Comparison of ENCODE assay signal across 2 cellular contexts in the genomic region with DNA sequence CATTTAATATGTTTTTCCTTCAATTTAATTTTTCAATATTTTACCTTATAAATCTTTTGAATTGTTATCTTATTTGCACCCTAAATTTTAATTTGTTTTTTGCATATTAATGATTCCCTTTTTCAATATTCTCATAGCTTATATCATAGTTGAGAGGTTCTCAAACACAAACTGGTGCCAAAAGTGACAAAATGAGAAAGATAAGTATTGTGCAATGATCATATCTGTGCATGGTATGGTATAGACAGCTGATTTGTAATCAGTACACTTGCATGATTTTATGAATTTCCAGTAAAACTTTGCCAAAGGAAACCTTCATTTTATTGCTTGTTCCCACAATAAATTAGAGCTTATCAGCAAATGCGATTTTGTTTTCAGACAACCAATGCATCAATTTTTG.
TF ChIP-seq lines count a peak whose summit lies in the region.

No MANE protein-coding gene starts in this region.

TF ChIP-seq in IMR-90, 13 proteins besides CTCF, POLR2A, EP300 and RAD21:
- TF ChIP-seq CEBPB (IDR thresholded peaks at IDR 0.05; ENCODE audit: low read depth, low read length), result peak; percentile 78; the same call in 1 of the 2 replicates
- no peak for TF ChIP-seq MAFK (IDR thresholded peaks at IDR 0.05; ENCODE audit: low read depth, low read length)

TF ChIP-seq in H1, 55 proteins besides CTCF, POLR2A, EP300 and RAD21:
- TF ChIP-seq GTF2F1 (IDR thresholded peaks at IDR 0.05; ENCODE audit: borderline replicate concordance, low read depth, low read length) (no peak), CEBPB (IDR thresholded peaks at IDR 0.05; ENCODE audit: low read depth, low read length) (peak; percentile 21; the same call in 1 of the 2 replicates)
